7 cellular contexts compared by ENCODE assay signal in genomic region chr13:100235311-100235901, GRCh38.
DNase-seq lines count a peak whose midpoint lies in the region; ATAC-seq and TF ChIP-seq lines count a peak whose summit lies in the region.

No MANE protein-coding gene starts in this region.

- CTCF ChIA-PET in HEK293 (lab: Yijun Ruan, JAX) = interaction anchor here (0.6 to 3.1 kb wide), 17 partner anchors 70 to 1083 kb away, joined by 3 to 14 read pairs (median 3); no protein-coding TSS in a partner anchor

- H3K36me3 ChIP-seq in DND-41 (ENCODE audit: insufficient read depth, low read length) = no peaks in the 10 kb centered on the region
- no peaks in the 10 kb centered on the region for H3K36me3 ChIP-seq in HEK293 (ENCODE audit: control insufficient read depth in 2 of 2, insufficient read depth in 1 of 2, low read length in 2 of 2)

- peaks cover 4% of the 10 kb centered on the region for H3K27me3 Mint-ChIP-seq in brain

- peaks cover 0 to 4% (median 3%) of the 10 kb centered on the region in 5 experiments for H3K9me3 Mint-ChIP-seq in brain

- peaks cover 23% of the 10 kb centered on the region for H3K36me3 Mint-ChIP-seq in brain

- ATAC-seq in DND-41 (ENCODE audit: insufficient read depth, low read depth) (peak; percentile 55; the same call in 1 of the 3 replicates), left lobe of liver (peak; percentile 71), HG02623 (IDR thresholded peaks at IDR 0.05; ENCODE audit: unreplicated experiment) (no peak), GM21515 (IDR thresholded peaks at IDR 0.05; ENCODE audit: unreplicated experiment) (no peak)

- peaks cover 27% of the 10 kb centered on the region for H3K4me1 Mint-ChIP-seq in brain

- no peak overlapping the region for H3K4me3 ChIP-seq in DND-41 (ENCODE audit: low read depth in 1 of 2, low read length in 2 of 2)
- H3K4me3 ChIP-seq in HEK293 (ENCODE audit: low read depth, low read length) = no peak overlapping the region

- no peaks in the 10 kb centered on the region for H4K20me1 ChIP-seq in DND-41 (ENCODE audit: insufficient read depth, low read length)

- no peaks in the 10 kb centered on the region for H3K9me3 ChIP-seq in DND-41 (ENCODE audit: insufficient read depth, low read length, severe bottlenecking)
- no peaks in the 10 kb centered on the region for H3K9me3 ChIP-seq in HEK293 (ENCODE audit: control insufficient read depth, insufficient read depth, low read depth, low read length)

- peak; percentile 76 for TF ChIP-seq CTCF in DND-41 (IDR thresholded peaks at IDR 0.05; ENCODE audit: borderline replicate concordance, extremely low read depth, low read length, poor library complexity, severe bottlenecking)
- TF ChIP-seq CTCF in HEK293 (tag by site-specific recombination; IDR thresholded peaks at IDR 0.05) = no peak
- TF ChIP-seq CTCF in brain (conservative IDR thresholded peaks at IDR 0.05) = peak; percentile 84 to 86

- no peaks in the 10 kb centered on the region; the same call in 1 of the 2 replicates for H3K4me1 ChIP-seq in DND-41 (ENCODE audit: insufficient read depth, low read length)
- H3K4me1 ChIP-seq in HEK293 (ENCODE audit: control insufficient read depth, insufficient read depth, low read length) = peaks cover 8% of the 10 kb centered on the region; the same call in 1 of the 2 replicates

- no peak overlapping the region for H3K27ac ChIP-seq in DND-41 (ENCODE audit: low read length)
- H3K27ac ChIP-seq in HEK293 (ENCODE audit: extremely low read depth, low read depth, low read length) = no peak overlapping the region

- H3K79me2 ChIP-seq in DND-41 (ENCODE audit: insufficient read depth, low read length) = no peaks in the 10 kb centered on the region

- DNase-seq in DND-41 (no peak), NCI-H446 treated with DMSO at 0.1 percent for 48 hours (lab: John Stamatoyannopoulos, UW) (peak; percentile 36), left lobe of liver (ENCODE audit: low spot score) (no peak)

- H2AFZ ChIP-seq in DND-41 (ENCODE audit: low read depth, low read length) = no peak overlapping the region

- no peak overlapping the region for H3K9ac ChIP-seq in DND-41 (ENCODE audit: low read depth, low read length)

- H3K27ac Mint-ChIP-seq in brain = peak overlapping the region in 2 of 5 experiments; percentile 1 to 83

- H3K4me3 Mint-ChIP-seq in brain = peak overlapping the region in 2 of 5 experiments; percentile 0 to 15

- no peaks in the 10 kb centered on the region for H3K27me3 ChIP-seq in DND-41 (ENCODE audit: insufficient read depth, low read length, poor library complexity)

- no peak overlapping the region for H3K4me2 ChIP-seq in DND-41 (ENCODE audit: insufficient read depth, low read length)

- POLR2A ChIA-PET in HEK293 (lab: Yijun Ruan, JAX) = interaction anchor here (0.5 to 1.2 kb wide), 3 partner anchors 252 to 265 kb away, joined by 3 to 4 read pairs (median 4); no protein-coding TSS in a partner anchor

TF ChIP-seq in HEK293, 187 proteins besides CTCF, POLR2A, EP300 and RAD21 (continues in another document):
- no peak for TF ChIP-seq ZNF211 (tag by site-specific recombination; IDR thresholded peaks at IDR 0.05; ENCODE audit: low read depth)
- TF ChIP-seq, protein P1, sequence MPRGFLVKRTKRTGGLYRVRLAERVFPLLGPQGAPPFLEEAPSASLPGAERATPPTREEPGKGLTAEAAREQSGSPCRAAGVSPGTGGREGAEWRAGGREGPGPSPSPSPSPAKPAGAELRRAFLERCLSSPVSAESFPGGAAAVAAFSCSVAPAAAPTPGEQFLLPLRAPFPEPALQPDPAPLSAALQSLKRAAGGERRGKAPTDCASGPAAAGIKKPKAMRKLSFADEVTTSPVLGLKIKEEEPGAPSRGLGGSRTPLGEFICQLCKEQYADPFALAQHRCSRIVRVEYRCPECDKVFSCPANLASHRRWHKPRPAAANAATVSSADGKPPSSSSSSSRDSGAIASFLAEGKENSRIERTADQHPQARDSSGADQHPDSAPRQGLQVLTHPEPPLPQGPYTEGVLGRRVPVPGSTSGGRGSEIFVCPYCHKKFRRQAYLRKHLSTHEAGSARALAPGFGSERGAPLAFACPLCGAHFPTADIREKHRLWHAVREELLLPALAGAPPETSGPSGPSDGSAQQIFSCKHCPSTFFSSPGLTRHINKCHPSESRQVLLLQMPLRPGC (tag by site-specific recombination; IDR thresholded peaks at IDR 0.05) = 0 out of 2 replicates have a peak, but pooled peaks have one; percentile 8
- TF ChIP-seq, protein P2, sequence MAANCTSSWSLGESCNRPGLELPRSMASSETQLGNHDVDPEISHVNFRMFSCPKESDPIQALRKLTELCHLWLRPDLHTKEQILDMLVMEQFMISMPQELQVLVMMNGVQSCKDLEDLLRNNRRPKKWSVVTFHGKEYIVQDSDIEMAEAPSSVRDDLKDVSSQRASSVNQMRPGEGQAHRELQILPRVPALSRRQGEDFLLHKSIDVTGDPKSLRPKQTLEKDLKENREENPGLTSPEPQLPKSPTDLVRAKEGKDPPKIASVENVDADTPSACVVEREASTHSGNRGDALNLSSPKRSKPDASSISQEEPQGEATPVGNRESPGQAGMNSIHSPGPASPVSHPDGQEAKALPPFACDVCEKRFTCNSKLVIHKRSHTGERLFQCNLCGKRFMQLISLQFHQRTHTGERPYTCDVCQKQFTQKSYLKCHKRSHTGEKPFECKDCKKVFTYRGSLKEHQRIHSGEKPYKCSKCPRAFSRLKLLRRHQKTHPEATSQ (tag by site-specific recombination; IDR thresholded peaks at IDR 0.05) = no peak
- TF ChIP-seq, protein P3, sequence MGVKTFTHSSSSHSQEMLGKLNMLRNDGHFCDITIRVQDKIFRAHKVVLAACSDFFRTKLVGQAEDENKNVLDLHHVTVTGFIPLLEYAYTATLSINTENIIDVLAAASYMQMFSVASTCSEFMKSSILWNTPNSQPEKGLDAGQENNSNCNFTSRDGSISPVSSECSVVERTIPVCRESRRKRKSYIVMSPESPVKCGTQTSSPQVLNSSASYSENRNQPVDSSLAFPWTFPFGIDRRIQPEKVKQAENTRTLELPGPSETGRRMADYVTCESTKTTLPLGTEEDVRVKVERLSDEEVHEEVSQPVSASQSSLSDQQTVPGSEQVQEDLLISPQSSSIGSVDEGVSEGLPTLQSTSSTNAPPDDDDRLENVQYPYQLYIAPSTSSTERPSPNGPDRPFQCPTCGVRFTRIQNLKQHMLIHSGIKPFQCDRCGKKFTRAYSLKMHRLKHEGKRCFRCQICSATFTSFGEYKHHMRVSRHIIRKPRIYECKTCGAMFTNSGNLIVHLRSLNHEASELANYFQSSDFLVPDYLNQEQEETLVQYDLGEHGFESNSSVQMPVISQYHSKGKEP (tag by site-specific recombination; IDR thresholded peaks at IDR 0.05) = 0 out of 2 replicates have a peak, but pooled peaks have one; percentile 18
- no peak for TF ChIP-seq ZBTB8A (tag by site-specific recombination; IDR thresholded peaks at IDR 0.05)
- no peak for TF ChIP-seq ZNF645 (tag by site-specific recombination; IDR thresholded peaks at IDR 0.05)
- TF ChIP-seq, protein P4, sequence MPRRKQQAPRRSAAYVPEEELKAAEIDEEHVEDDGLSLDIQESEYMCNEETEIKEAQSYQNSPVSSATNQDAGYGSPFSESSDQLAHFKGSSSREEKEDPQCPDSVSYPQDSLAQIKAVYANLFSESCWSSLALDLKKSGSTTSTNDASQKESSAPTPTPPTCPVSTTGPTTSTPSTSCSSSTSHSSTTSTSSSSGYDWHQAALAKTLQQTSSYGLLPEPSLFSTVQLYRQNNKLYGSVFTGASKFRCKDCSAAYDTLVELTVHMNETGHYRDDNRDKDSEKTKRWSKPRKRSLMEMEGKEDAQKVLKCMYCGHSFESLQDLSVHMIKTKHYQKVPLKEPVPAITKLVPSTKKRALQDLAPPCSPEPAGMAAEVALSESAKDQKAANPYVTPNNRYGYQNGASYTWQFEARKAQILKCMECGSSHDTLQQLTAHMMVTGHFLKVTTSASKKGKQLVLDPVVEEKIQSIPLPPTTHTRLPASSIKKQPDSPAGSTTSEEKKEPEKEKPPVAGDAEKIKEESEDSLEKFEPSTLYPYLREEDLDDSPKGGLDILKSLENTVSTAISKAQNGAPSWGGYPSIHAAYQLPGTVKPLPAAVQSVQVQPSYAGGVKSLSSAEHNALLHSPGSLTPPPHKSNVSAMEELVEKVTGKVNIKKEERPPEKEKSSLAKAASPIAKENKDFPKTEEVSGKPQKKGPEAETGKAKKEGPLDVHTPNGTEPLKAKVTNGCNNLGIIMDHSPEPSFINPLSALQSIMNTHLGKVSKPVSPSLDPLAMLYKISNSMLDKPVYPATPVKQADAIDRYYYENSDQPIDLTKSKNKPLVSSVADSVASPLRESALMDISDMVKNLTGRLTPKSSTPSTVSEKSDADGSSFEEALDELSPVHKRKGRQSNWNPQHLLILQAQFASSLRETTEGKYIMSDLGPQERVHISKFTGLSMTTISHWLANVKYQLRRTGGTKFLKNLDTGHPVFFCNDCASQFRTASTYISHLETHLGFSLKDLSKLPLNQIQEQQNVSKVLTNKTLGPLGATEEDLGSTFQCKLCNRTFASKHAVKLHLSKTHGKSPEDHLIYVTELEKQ (tag by site-specific recombination; IDR thresholded peaks at IDR 0.05; ENCODE audit: borderline replicate concordance) = no peak

Comparison
In these comparisons a context has a peak if more than half of its experiments do, and no peak if none do; other contexts are left out.
1. ATAC-seq: peak in DND-41 (single experiment) and left lobe of liver (single experiment); none in HG02623 (single experiment) and GM21515 (single experiment).